In the genomic region with DNA sequence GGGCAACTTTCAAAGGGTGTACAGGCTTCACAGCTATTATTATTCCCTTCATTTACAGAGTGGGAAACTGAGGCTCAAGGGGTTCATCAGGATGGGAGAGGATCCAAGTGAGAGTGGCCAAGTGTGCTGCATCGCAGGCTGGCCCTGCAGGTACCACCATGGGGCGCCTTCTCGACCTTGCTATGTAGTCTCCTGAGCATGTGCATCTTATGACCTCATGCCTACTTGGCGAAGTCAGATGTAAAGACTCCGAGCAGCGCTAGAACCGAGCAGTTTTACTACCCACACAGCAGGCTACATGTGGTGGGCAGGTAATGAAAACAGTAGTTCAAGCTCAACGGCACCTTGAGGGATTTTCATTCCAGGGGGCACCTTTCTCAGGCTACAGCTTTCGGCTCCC, we compare ENCODE assay signal across 18 cellular contexts. TPM values are rescaled to one million over a fixed set of nuclear protein-coding genes. Genes with fewer than 3 reads are reported as not detected.
DNase-seq lines count a peak whose midpoint lies in the region; ATAC-seq, FAIRE-seq and TF ChIP-seq lines count a peak whose summit lies in the region.
"Had no signal": no experiment of that assay in that cellular context is flagged by ENCODE, and none has a peak within 500 bp of the region (broad histone marks: within the 10 kb centered on the region; RNA-seq: fewer than 3 reads in every experiment).

No MANE protein-coding gene starts in this region.

- FAIRE-seq in urothelium cell line (lab: Jason Lieb, UNC), result peak; percentile 63
- FAIRE-seq: GM12892, GM19239, H1 had no signal

- H3K4me1 Mint-ChIP-seq in neural progenitor cell, result peaks cover 10% of the 10 kb centered on the region
- H3K4me1 Mint-ChIP-seq: CD4-positive, CD25-positive, alpha-beta regulatory T cell had no signal

- no peaks in the 10 kb centered on the region for H3K4me1 ChIP-seq in RWPE2 (ENCODE audit: insufficient read depth, poor library complexity, severe bottlenecking)
- no peaks in the 10 kb centered on the region for H3K4me1 ChIP-seq in neural progenitor cell

- H2AFZ ChIP-seq in neural progenitor cell (replicated peaks), result no peak overlapping the region

- peak overlapping the region; percentile 76 for H3K27ac Mint-ChIP-seq in neural progenitor cell
- H3K27ac Mint-ChIP-seq: CD4-positive, CD25-positive, alpha-beta regulatory T cell had no signal

- H3K4me3 Mint-ChIP-seq in neural progenitor cell, result no peak overlapping the region

- H3K79me2 ChIP-seq in neural progenitor cell (ENCODE audit: low read depth), result no peaks in the 10 kb centered on the region

- H3K4me2 ChIP-seq in neural progenitor cell, result no peak overlapping the region
- H3K4me2 ChIP-seq: BLaER1 treated with 17β-estradiol and CSF1 and Interleukin-3, amounts not matched to agents 10 nM and 100 nM had no signal

- peaks cover 9% of the 10 kb centered on the region for H3K27me3 Mint-ChIP-seq in neural progenitor cell (ENCODE audit: insufficient read depth, low read depth)

- H3K9me3 Mint-ChIP-seq in neural progenitor cell, result no peaks in the 10 kb centered on the region

- H3K27me3 ChIP-seq in RWPE2 (ENCODE audit: insufficient read depth, poor library complexity, severe bottlenecking), result no peaks in the 10 kb centered on the region
- H3K27me3 ChIP-seq in neural progenitor cell, result no peaks in the 10 kb centered on the region
- H3K27me3 ChIP-seq: BLaER1 treated with 17β-estradiol and CSF1 and Interleukin-3, amounts not matched to agents 10 nM and 100 nM had no signal

- peak; percentile 61 for DNase-seq in NCI-H510A treated with DMSO at 0.1 percent for 48 hours (lab: John Stamatoyannopoulos, UW)
- DNase-seq in NCI-H510A (lab: John Stamatoyannopoulos, UW), result no peak
- DNase-seq in RWPE2 (ENCODE audit: low spot score), result peak; percentile 29
- DNase-seq in neural progenitor cell (ENCODE audit: low spot score), result no peak
- no peak for DNase-seq in urothelium cell line (ENCODE audit: low spot score)
- DNase-seq in DMS 273 treated with DMSO at 0.1 percent for 48 hours (lab: John Stamatoyannopoulos, UW), result no peak
- no peak for DNase-seq in H4 (ENCODE audit: low spot score)
- DNase-seq: ACHN; Calu3; CD4-positive, CD25-positive, alpha-beta regulatory T cell; DND-41; GDM1; HCEC 1CT had no signal

- H3K36me3 ChIP-seq in RWPE2 (ENCODE audit: low read depth), result peaks cover 21% of the 10 kb centered on the region
- no peaks in the 10 kb centered on the region for H3K36me3 ChIP-seq in neural progenitor cell
- H3K36me3 ChIP-seq: BLaER1 treated with 17β-estradiol and CSF1 and Interleukin-3, amounts not matched to agents 10 nM and 100 nM had no signal

- H4K20me1 ChIP-seq in neural progenitor cell (ENCODE audit: low read depth), result no peaks in the 10 kb centered on the region

- no peaks in the 10 kb centered on the region for H3F3A ChIP-seq in neural progenitor cell (ENCODE audit: low read depth)

- TF ChIP-seq CTCF in RWPE2 (IDR thresholded peaks at IDR 0.05; ENCODE audit: poor library complexity, severe bottlenecking) (no peak), neural progenitor cell (IDR thresholded peaks at IDR 0.05) (no peak)

- no peak overlapping the region for H3K27ac ChIP-seq in RWPE2 (ENCODE audit: poor library complexity, severe bottlenecking)
- no peak overlapping the region for H3K27ac ChIP-seq in neural progenitor cell
- H3K27ac ChIP-seq: BLaER1 treated with 17β-estradiol and CSF1 and Interleukin-3, amounts not matched to agents 10 nM and 100 nM; HL-60 had no signal

- H3K4me3 ChIP-seq in RWPE2 (ENCODE audit: severe bottlenecking), result no peak overlapping the region
- H3K4me3 ChIP-seq in neural progenitor cell, result no peak overlapping the region
- H3K4me3 ChIP-seq: BLaER1 treated with 17β-estradiol and CSF1 and Interleukin-3, amounts not matched to agents 10 nM and 100 nM had no signal

- no peak overlapping the region for H3K9ac ChIP-seq in neural progenitor cell
- H3K9ac ChIP-seq: BLaER1 treated with 17β-estradiol and CSF1 and Interleukin-3, amounts not matched to agents 10 nM and 100 nM had no signal

- no peaks in the 10 kb centered on the region for H3K36me3 Mint-ChIP-seq in neural progenitor cell
- H3K36me3 Mint-ChIP-seq: CD4-positive, CD25-positive, alpha-beta regulatory T cell had no signal

- no peaks in the 10 kb centered on the region for H3K9me3 ChIP-seq in RWPE2 (ENCODE audit: severe bottlenecking)
- H3K9me3 ChIP-seq in neural progenitor cell (ENCODE audit: low read depth), result no peaks in the 10 kb centered on the region
- H3K9me3 ChIP-seq: BLaER1 treated with 17β-estradiol and CSF1 and Interleukin-3, amounts not matched to agents 10 nM and 100 nM had no signal

- ATAC-seq in RWPE2 (ENCODE audit: low read depth), result no peak

RNA-seq across cellular contexts. Expression of gene TFCP2L1, which starts 42.0 kb away (rescaled TPM):
- 0.04 and 0.06 TPM in 2 replicates for total RNA-seq in neural progenitor cell (ENCODE audit: low replicate concordance)
- total RNA-seq in H4 (2014; rRNA removed; shearing (Covaris generic)), result 0.06 TPM in 1 of 2 replicates, not detected in the other

Comparison
In these comparisons a context has a peak if more than half of its experiments do, and no peak if none do; other contexts are left out.
1. DNase-seq: peak in NCI-H510A treated with DMSO at 0.1 percent for 48 hours (single experiment) and RWPE2 (single experiment); none in NCI-H510A (single experiment), neural progenitor cell (single experiment), urothelium cell line (single experiment), DMS 273 treated with DMSO at 0.1 percent for 48 hours (single experiment) and H4 (single experiment).